ENCODE assay signal across 8 cellular contexts in genomic region chr1:26862781-26863676, GRCh38. TPM values are rescaled to one million over a fixed set of nuclear protein-coding genes. Genes with fewer than 3 reads are reported as not detected.
DNase-seq lines count a peak whose midpoint lies in the region; ATAC-seq and TF ChIP-seq lines count a peak whose summit lies in the region.

Gene SFN (plus strand): TSS chr1:26863149. CDS start chr1:26863213, 64 bp downstream.

- H3K27me3 ChIP-seq in muscle layer of colon (ENCODE audit: control insufficient read depth in 1 of 2, insufficient read depth in 2 of 2, low read length in 2 of 2) (no peaks in the 10 kb centered on the region), upper lobe of left lung (no peaks in the 10 kb centered on the region)

- H3K4me3 ChIP-seq in muscle layer of colon (ENCODE audit: low read depth in 1 of 2, low read length in 2 of 2) = peak within 1 kb of the TSS; percentile 70 to 95
- H3K4me3 ChIP-seq in upper lobe of left lung = peak within 1 kb of the TSS; percentile 18 to 65 (median 60)

- ATAC-seq in upper lobe of left lung (ENCODE audit: low FRiP score in 2 of 2) (peak in 1 of 2 donors; percentile 87), GM21390 (IDR thresholded peaks at IDR 0.05; ENCODE audit: unreplicated experiment) (no peak)

- no peak within 1 kb of the TSS for H3K9ac ChIP-seq in muscle layer of colon (ENCODE audit: low read length)

- peak in 3 of 4 donors; percentile 43 to 85 (median 69) for TF ChIP-seq POLR2A in upper lobe of left lung (IDR thresholded peaks at IDR 0.05)

- H3K9me3 ChIP-seq in muscle layer of colon (ENCODE audit: low read length) = no peaks in the 10 kb centered on the region
- H3K9me3 ChIP-seq in upper lobe of left lung = no peaks in the 10 kb centered on the region

- peak in 5 of 6 experiments; percentile 27 to 60 (median 47) for TF ChIP-seq CTCF in upper lobe of left lung (IDR thresholded peaks at IDR 0.05)

- TF ChIP-seq EP300 in upper lobe of left lung (IDR thresholded peaks at IDR 0.05) = peak in 1 of 4 donors; percentile 35

- H3K4me1 ChIP-seq in muscle layer of colon (ENCODE audit: insufficient read depth, low read length) (peaks cover 19% of the 10 kb centered on the region), upper lobe of left lung (peaks cover 16 to 30% (median 18%) of the 10 kb centered on the region in 4 donors)

- WGBS in upper lobe of left lung, 2 donors = 82 to 83% methylated on average over 25 to 36 of the region's 37 CpGs

- H3K36me3 ChIP-seq in muscle layer of colon (ENCODE audit: insufficient read depth, low read length) = no peaks in the 10 kb centered on the region
- H3K36me3 ChIP-seq in upper lobe of left lung = peaks cover 0 to 3% (median 1%) of the 10 kb centered on the region in 4 donors

- DNase-seq in DMS53 (lab: John Stamatoyannopoulos, UW) (peak; percentile 99), LoVo (ENCODE audit: low spot score) (peak; percentile 96), T-helper 9 cell (peak; percentile 29), cerebellar cortex (ENCODE audit: low spot score) (peak; percentile 71), upper lobe of left lung (peak; percentile 86 to 87), pons (ENCODE audit: low spot score) (no peak)

- H3K27ac ChIP-seq in muscle layer of colon (ENCODE audit: low read depth, low read length) (peak within 1 kb of the TSS; percentile 93), upper lobe of left lung (peak within 1 kb of the TSS; percentile 93 to 99 (median 98))

RNA-seq across cellular contexts. Expression of gene SFN, which starts in this region (rescaled TPM):
- total RNA-seq in upper lobe of left lung = 100 to 1,000 TPM in 2 of 6 donors, 10 to 100 TPM in 4; 21.0 to 129 (median 70.1) TPM
